ENCODE assay signal across 12 cellular contexts in genomic region chr9:36208521-36209253, GRCh38. TPM values are rescaled to one million over a fixed set of nuclear protein-coding genes. Genes with fewer than 3 reads are reported as not detected.
DNase-seq lines count a peak whose midpoint lies in the region; ATAC-seq, FAIRE-seq and TF ChIP-seq lines count a peak whose summit lies in the region.
"Had no signal": no experiment of that assay in that cellular context is flagged by ENCODE, and none has a peak within 500 bp of the region (broad histone marks: within the 10 kb centered on the region; RNA-seq: fewer than 3 reads in every experiment).

No MANE protein-coding gene starts in this region.

- H3K27me3 Mint-ChIP-seq in activated naive CD4-positive, alpha-beta T cell treated with anti-CD3 and anti-CD28 coated beads, Interleukin-2, amount 10 ng/mL, durations not matched to agents 7 days and 5 days: no peaks in the 10 kb centered on the region
- no peaks in the 10 kb centered on the region for H3K27me3 Mint-ChIP-seq in WTC11 (ENCODE audit: low read depth)
- no peaks in the 10 kb centered on the region for H3K27me3 Mint-ChIP-seq in stimulated activated memory B cell treated with anti-CD40 and anti-IgM and Interleukin-4, amounts not matched to agents 10 μg/mL and 1 μg/mL and 100 μg/mL, for 72 hours

- no peak for DNase-seq in activated naive CD4-positive, alpha-beta T cell treated with anti-CD3 and anti-CD28 coated beads, Interleukin-2, amount 10 ng/mL, durations not matched to agents 7 days and 5 days
- no peak for DNase-seq in activated naive CD4-positive, alpha-beta T cell treated with anti-CD3 and anti-CD28 coated beads, Interleukin-2, amount 50 U/mL, for 16 hours
- DNase-seq in WTC11 (ENCODE audit: low spot score): no peak
- DNase-seq in endothelial cell of umbilical vein (ENCODE audit: low read depth, low spot score): peak; percentile 53
- DNase-seq in medulla oblongata (ENCODE audit: extremely low spot score): no peak
- no peak for DNase-seq in NCI-H1694 treated with DMSO at 0.1 percent for 48 hours (lab: John Stamatoyannopoulos, UW)
- no peak for DNase-seq in occipital lobe (lab: John Stamatoyannopoulos, UW)
- DNase-seq: NCI-H2029 treated with DMSO at 0.1 percent for 48 hours; stimulated activated CD4-positive, alpha-beta T cell treated with anti-CD3 and anti-CD28 coated beads, Interleukin-12 subunit alpha, Interleukin-12 subunit beta, amount 100 ng/mL, for 4 hours had no signal

- intact Hi-C loops in endothelial cell of umbilical vein (cut with micrococcal nuclease): no loop called here

- H3K4me1 Mint-ChIP-seq in activated naive CD4-positive, alpha-beta T cell treated with anti-CD3 and anti-CD28 coated beads, Interleukin-2, amount 10 ng/mL, durations not matched to agents 7 days and 5 days: peaks cover 36% of the 10 kb centered on the region
- no peaks in the 10 kb centered on the region for H3K4me1 Mint-ChIP-seq in WTC11
- peaks cover 51% of the 10 kb centered on the region for H3K4me1 Mint-ChIP-seq in stimulated activated memory B cell treated with anti-CD40 and anti-IgM and Interleukin-4, amounts not matched to agents 10 μg/mL and 1 μg/mL and 100 μg/mL, for 72 hours

- H3K4me3 Mint-ChIP-seq in activated naive CD4-positive, alpha-beta T cell treated with anti-CD3 and anti-CD28 coated beads, Interleukin-2, amount 10 ng/mL, durations not matched to agents 7 days and 5 days: no peak overlapping the region
- H3K4me3 Mint-ChIP-seq in WTC11: no peak overlapping the region
- no peak overlapping the region for H3K4me3 Mint-ChIP-seq in stimulated activated memory B cell treated with anti-CD40 and anti-IgM and Interleukin-4, amounts not matched to agents 10 μg/mL and 1 μg/mL and 100 μg/mL, for 72 hours

- ATAC-seq in WTC11: no peak
- ATAC-seq in stimulated activated memory B cell treated with anti-CD40 and anti-IgM and Interleukin-4, amounts not matched to agents 10 μg/mL and 1 μg/mL and 100 μg/mL, for 72 hours: no peak

- peak overlapping the region; percentile 48 for H3K9ac ChIP-seq in endothelial cell of umbilical vein (replicated peaks; ENCODE audit: extremely low read depth, insufficient read depth, low read length)
- H3K9ac ChIP-seq: BLaER1 had no signal

- CTCF ChIA-PET in activated naive CD4-positive, alpha-beta T cell treated with anti-CD3 and anti-CD28 coated beads, Interleukin-2, amount 10 ng/mL, durations not matched to agents 7 days and 5 days (lab: Charles Lee): interaction anchor here (0.9 to 1.3 kb wide), 2 partner anchors 19 to 106 kb away, joined by 4 read pairs; no protein-coding TSS in a partner anchor
- CTCF ChIA-PET in WTC11 (lab: Charles Lee) (no interaction called here), endothelial cell of umbilical vein (lab: Charles Lee) (interaction anchor here (1.6 to 2.5 kb wide), 2 partner anchors 18 to 120 kb away, joined by 8 to 13 read pairs; partner anchors contain the start of gene CLTA)

- H4K20me1 ChIP-seq in endothelial cell of umbilical vein (replicated peaks; ENCODE audit: control insufficient read depth, extremely low read depth, insufficient read depth, low read length): no peaks in the 10 kb centered on the region

- no peaks in the 10 kb centered on the region for H3K9me3 ChIP-seq in endothelial cell of umbilical vein (replicated peaks; ENCODE audit: control insufficient read depth, insufficient read depth, low read length)
- H3K9me3 ChIP-seq: BLaER1 had no signal

- no peak overlapping the region for H2AFZ ChIP-seq in endothelial cell of umbilical vein (ENCODE audit: low read depth, low read length)

- dilution Hi-C loops in endothelial cell of umbilical vein (cut with MboI; ENCODE audit: extremely low pct_ligation_motif_present, low sequenced_read_pairs): no loop called here

- TF ChIP-seq POLR2A in endothelial cell of umbilical vein (IDR thresholded peaks at IDR 0.05; ENCODE audit: low read depth, low read length): no peak

- POLR2A ChIA-PET in WTC11 (lab: Charles Lee) (no interaction called here), endothelial cell of umbilical vein (lab: Charles Lee) (no interaction called here)

- H3K79me2 ChIP-seq in endothelial cell of umbilical vein (ENCODE audit: control insufficient read depth, insufficient read depth, low read length): peaks cover 63% of the 10 kb centered on the region

- peak overlapping the region; percentile 27 for H3K4me2 ChIP-seq in endothelial cell of umbilical vein (ENCODE audit: insufficient read depth, low read length)
- H3K4me2 ChIP-seq: BLaER1 had no signal

- no peaks in the 10 kb centered on the region for H3K9me1 ChIP-seq in endothelial cell of umbilical vein (replicated peaks; ENCODE audit: control insufficient read depth, extremely low read depth, insufficient read depth, low read length)

- peaks cover 54 to 75% of the 10 kb centered on the region in 2 experiments for H3K36me3 ChIP-seq in endothelial cell of umbilical vein (ENCODE audit: control insufficient read depth in 2 of 2, extremely low read depth in 1 of 2, insufficient read depth in 2 of 2, low read length in 2 of 2)

- peaks cover 73% of the 10 kb centered on the region for H3K36me3 Mint-ChIP-seq in activated naive CD4-positive, alpha-beta T cell treated with anti-CD3 and anti-CD28 coated beads, Interleukin-2, amount 10 ng/mL, durations not matched to agents 7 days and 5 days
- H3K36me3 Mint-ChIP-seq in WTC11: peaks cover 89% of the 10 kb centered on the region
- H3K36me3 Mint-ChIP-seq in stimulated activated memory B cell treated with anti-CD40 and anti-IgM and Interleukin-4, amounts not matched to agents 10 μg/mL and 1 μg/mL and 100 μg/mL, for 72 hours: peaks cover 62% of the 10 kb centered on the region

- peak overlapping the region; percentile 87 for H3K27ac ChIP-seq in endothelial cell of umbilical vein (ENCODE audit: insufficient read depth, low read depth, low read length)
- H3K27ac ChIP-seq: BLaER1 had no signal

- H3K4me3 ChIP-seq in endothelial cell of umbilical vein (replicated peaks in 1 of 3; ENCODE audit: insufficient read depth in 1 of 3, low read depth in 1 of 3, low read length in 3 of 3): no peak overlapping the region
- H3K4me3 ChIP-seq: BLaER1 had no signal

- H3K4me1 ChIP-seq in endothelial cell of umbilical vein (ENCODE audit: control insufficient read depth, extremely low read depth, insufficient read depth, low read length): peaks cover 31% of the 10 kb centered on the region

- H3K27ac Mint-ChIP-seq in activated naive CD4-positive, alpha-beta T cell treated with anti-CD3 and anti-CD28 coated beads, Interleukin-2, amount 10 ng/mL, durations not matched to agents 7 days and 5 days: peak overlapping the region; percentile 68
- peak overlapping the region; percentile 23; the same call in 1 of the 2 replicates for H3K27ac Mint-ChIP-seq in WTC11
- peak overlapping the region; percentile 64 for H3K27ac Mint-ChIP-seq in stimulated activated memory B cell treated with anti-CD40 and anti-IgM and Interleukin-4, amounts not matched to agents 10 μg/mL and 1 μg/mL and 100 μg/mL, for 72 hours

- BruUV-seq in endothelial cell of umbilical vein (replicated peaks; lab: Mats Ljungman, UMichigan): no TSS peak

- FAIRE-seq in endothelial cell of umbilical vein (lab: Jason Lieb, UNC): peak; percentile 81
- FAIRE-seq: H1 had no signal

- H3K27me3 ChIP-seq in endothelial cell of umbilical vein (ENCODE audit: control insufficient read depth in 2 of 2, insufficient read depth in 2 of 2, low read length in 2 of 2): no peaks in the 10 kb centered on the region
- H3K27me3 ChIP-seq: BLaER1 had no signal

- TF ChIP-seq CTCF in WTC11 (IDR thresholded peaks at IDR 0.05) (no peak), endothelial cell of umbilical vein (IDR thresholded peaks at IDR 0.05; ENCODE audit: extremely low read depth in 1 of 2, insufficient read depth in 1 of 2, low read depth in 1 of 2, low read length in 2 of 2) (no peak)

- no peaks in the 10 kb centered on the region for H3K9me3 Mint-ChIP-seq in activated naive CD4-positive, alpha-beta T cell treated with anti-CD3 and anti-CD28 coated beads, Interleukin-2, amount 10 ng/mL, durations not matched to agents 7 days and 5 days
- H3K9me3 Mint-ChIP-seq in WTC11: no peaks in the 10 kb centered on the region
- H3K9me3 Mint-ChIP-seq in stimulated activated memory B cell treated with anti-CD40 and anti-IgM and Interleukin-4, amounts not matched to agents 10 μg/mL and 1 μg/mL and 100 μg/mL, for 72 hours: no peaks in the 10 kb centered on the region

RNA-seq across cellular contexts. Expression of gene CLTA, which starts 18.0 kb away (rescaled TPM):
- total RNA-seq in WTC11 (2021) (213 to 220 TPM (median 220 TPM) in 3 replicates), endothelial cell of umbilical vein (281 and 317 TPM in 2 replicates), occipital lobe (116 TPM)
- 212 and 229 TPM in 2 replicates for polyA plus RNA-seq in endothelial cell of umbilical vein
- 351 and 388 TPM in 2 replicates for polyA plus RNA-seq in endothelial cell of umbilical vein (2011; cell fraction: cytosol; rRNA removed)
- polyA plus RNA-seq in endothelial cell of umbilical vein (2011; cell fraction: nucleus; rRNA removed): 135 and 162 TPM in 2 replicates
- polyA plus RNA-seq in endothelial cell of umbilical vein (2012): 355 and 368 TPM in 2 replicates
- polyA minus RNA-seq in endothelial cell of umbilical vein: 98.2 and 102 TPM in 2 replicates
- 94.4 TPM for polyA minus RNA-seq in endothelial cell of umbilical vein (2011; cell fraction: cytosol; rRNA and poly(A)+ RNA removed)
- 23.4 and 37.0 TPM in 2 replicates for polyA minus RNA-seq in endothelial cell of umbilical vein (2011; cell fraction: nucleus; rRNA and poly(A)+ RNA removed)

RNA-seq across cellular contexts. Expression of gene CCIN, which starts 39.5 kb away (rescaled TPM):
- total RNA-seq in WTC11 (2021) (0.16 to 0.48 TPM (median 0.20 TPM) in 3 replicates), endothelial cell of umbilical vein (0.22 and 0.44 TPM in 2 replicates), occipital lobe (not detected)
- polyA plus RNA-seq in endothelial cell of umbilical vein: 1.1 and 1.2 TPM in 2 replicates
- 0.63 and 0.66 TPM in 2 replicates for polyA plus RNA-seq in endothelial cell of umbilical vein (2011; cell fraction: cytosol; rRNA removed)
- polyA plus RNA-seq in endothelial cell of umbilical vein (2011; cell fraction: nucleus; rRNA removed): 0.84 and 1.1 TPM in 2 replicates
- polyA plus RNA-seq in endothelial cell of umbilical vein (2012): 1.2 TPM in 2 replicates
- 0.53 and 2.5 TPM in 2 replicates for polyA minus RNA-seq in endothelial cell of umbilical vein
- not detected for polyA minus RNA-seq in endothelial cell of umbilical vein (2011; cell fraction: cytosol; rRNA and poly(A)+ RNA removed)
- 0.87 and 1.1 TPM in 2 replicates for polyA minus RNA-seq in endothelial cell of umbilical vein (2011; cell fraction: nucleus; rRNA and poly(A)+ RNA removed)

RNA-seq across cellular contexts. Expression of gene GNE, which starts 49.6 kb away (rescaled TPM):
- total RNA-seq in WTC11 (2021) (4.6 to 9.0 TPM (median 8.9 TPM) in 3 replicates), endothelial cell of umbilical vein (11.4 and 12.3 TPM in 2 replicates), occipital lobe (37.9 TPM)
- polyA plus RNA-seq in endothelial cell of umbilical vein: 6.6 and 8.5 TPM in 2 replicates
- polyA plus RNA-seq in endothelial cell of umbilical vein (2011; cell fraction: cytosol; rRNA removed): 9.5 and 9.9 TPM in 2 replicates
- polyA plus RNA-seq in endothelial cell of umbilical vein (2011; cell fraction: nucleus; rRNA removed): 9.1 and 9.3 TPM in 2 replicates
- 10.6 and 11.5 TPM in 2 replicates for polyA plus RNA-seq in endothelial cell of umbilical vein (2012)
- polyA minus RNA-seq in endothelial cell of umbilical vein: 29.7 and 35.8 TPM in 2 replicates
- 20.2 TPM for polyA minus RNA-seq in endothelial cell of umbilical vein (2011; cell fraction: cytosol; rRNA and poly(A)+ RNA removed)
- polyA minus RNA-seq in endothelial cell of umbilical vein (2011; cell fraction: nucleus; rRNA and poly(A)+ RNA removed): 11.4 and 13.6 TPM in 2 replicates
